Comparison of ENCODE assay signal across 2 cellular contexts in the genomic region with DNA sequence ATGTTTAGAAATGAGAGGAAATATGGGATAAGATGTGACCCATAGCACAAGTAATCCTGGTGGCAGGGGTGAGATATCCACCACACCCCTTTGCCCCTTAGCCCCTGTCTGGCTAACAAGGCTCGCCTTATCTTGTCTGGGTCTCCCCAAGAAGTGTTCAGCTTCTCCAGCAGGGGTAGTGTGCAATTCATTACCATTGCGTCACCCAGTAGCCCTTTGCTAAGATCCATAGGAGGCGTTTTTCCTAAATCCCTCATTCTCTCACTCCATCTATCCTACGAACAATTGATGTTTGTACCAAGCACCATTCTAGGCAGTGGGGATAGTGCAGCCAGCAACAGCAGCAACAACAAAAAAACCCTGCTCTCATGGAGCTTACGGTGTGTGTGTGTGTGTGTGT.
A peak's percentile ranks its signal among the peaks of the same experiment; 100 is the strongest.
TF ChIP-seq lines count a peak whose summit lies in the region.

No MANE protein-coding gene starts in this region.

TF ChIP-seq in IMR-90, 13 proteins besides CTCF, POLR2A, EP300 and RAD21:
- TF ChIP-seq CEBPB (IDR thresholded peaks at IDR 0.05; ENCODE audit: low read depth, low read length) = 0 out of 2 replicates have a peak, but pooled peaks have one; percentile 27
- TF ChIP-seq NFE2L2 (IDR thresholded peaks at IDR 0.05; ENCODE audit: low read depth, low read length) = no peak
TF ChIP-seq in IMR-90: peak in this region for 1.

TF ChIP-seq in H1, 55 proteins besides CTCF, POLR2A, EP300 and RAD21:
- TF ChIP-seq CEBPB (IDR thresholded peaks at IDR 0.05; ENCODE audit: low read depth, low read length) (peak; percentile 56; the same call in 1 of the 2 replicates), CHD2 (IDR thresholded peaks at IDR 0.05; ENCODE audit: low read length) (no peak)
TF ChIP-seq in H1: peak in this region for 1.
